In genomic region chr17:63998050-63998720, GRCh38 we compare ENCODE assay signal across 8 cellular contexts. TPM values are rescaled to one million over a fixed set of nuclear protein-coding genes. Genes with fewer than 3 reads are reported as not detected.
DNase-seq lines count a peak whose midpoint lies in the region; ATAC-seq and TF ChIP-seq lines count a peak whose summit lies in the region.

Gene PRR29, plus strand, starts transcription at chr17:63998351. Its CDS starts 14 bp downstream, at chr17:63998365.

- TF ChIP-seq CTCF in fibroblast of pulmonary artery (IDR thresholded peaks at IDR 0.05; ENCODE audit: low read length, missing control alignments) = no peak
- TF ChIP-seq CTCF in neural crest cell (conservative IDR thresholded peaks at IDR 0.05) = no peak

- peak within 1 kb of the TSS; percentile 85 for H3K4me3 Mint-ChIP-seq in activated T-helper 1 cell treated with anti-CD3 and anti-CD28 coated beads, Interleukin-12 subunit alpha, Interleukin-12 subunit beta, Interleukin-2, Interleukin-4 antibody, amounts not matched to agents 30 ng/mL and 10 ng/mL and 1 ng/mL, durations not matched to agents 14 hours and 24 hours and 36 hours
- peak within 1 kb of the TSS; percentile 85 for H3K4me3 Mint-ChIP-seq in neural crest cell

- no peaks in the 10 kb centered on the region for H3K9me3 Mint-ChIP-seq in activated T-helper 1 cell treated with anti-CD3 and anti-CD28 coated beads, Interleukin-12 subunit alpha, Interleukin-12 subunit beta, Interleukin-2, Interleukin-4 antibody, amounts not matched to agents 30 ng/mL and 10 ng/mL and 1 ng/mL, durations not matched to agents 14 hours and 24 hours and 36 hours
- no peaks in the 10 kb centered on the region for H3K9me3 Mint-ChIP-seq in neural crest cell

- intact Hi-C loops in activated T-helper 1 cell treated with anti-CD3 and anti-CD28 coated beads, Interleukin-12 subunit alpha, Interleukin-12 subunit beta, Interleukin-2, Interleukin-4 antibody, amounts not matched to agents 30 ng/mL and 10 ng/mL and 1 ng/mL, durations not matched to agents 14 hours and 24 hours and 36 hours (cut with micrococcal nuclease) = loop anchor here (1.0 to 5.0 kb wide), 3 partner anchors 13 to 51 kb away; partner anchors contain the start of gene ICAM2

- peak within 1 kb of the TSS; percentile 52 for H3K27ac Mint-ChIP-seq in activated T-helper 1 cell treated with anti-CD3 and anti-CD28 coated beads, Interleukin-12 subunit alpha, Interleukin-12 subunit beta, Interleukin-2, Interleukin-4 antibody, amounts not matched to agents 30 ng/mL and 10 ng/mL and 1 ng/mL, durations not matched to agents 14 hours and 24 hours and 36 hours
- no peak within 1 kb of the TSS for H3K27ac Mint-ChIP-seq in neural crest cell (ENCODE audit: unreplicated experiment)

- peaks cover 43% of the 10 kb centered on the region for H3K4me1 Mint-ChIP-seq in activated T-helper 1 cell treated with anti-CD3 and anti-CD28 coated beads, Interleukin-12 subunit alpha, Interleukin-12 subunit beta, Interleukin-2, Interleukin-4 antibody, amounts not matched to agents 30 ng/mL and 10 ng/mL and 1 ng/mL, durations not matched to agents 14 hours and 24 hours and 36 hours (ENCODE audit: low read depth)
- H3K4me1 Mint-ChIP-seq in neural crest cell = peaks cover 11% of the 10 kb centered on the region

- ATAC-seq in HG03521 (IDR thresholded peaks at IDR 0.05; ENCODE audit: unreplicated experiment) (peak; percentile 50), HG03159 (IDR thresholded peaks at IDR 0.05; ENCODE audit: unreplicated experiment) (no peak)

- DNase-seq in GM03348 (ENCODE audit: low spot score) (peak; percentile 93), OCI-M1 (lab: John Stamatoyannopoulos, UW) (peak; percentile 68), fibroblast of pulmonary artery (ENCODE audit: low read depth) (peak; percentile 58), neural crest cell (ENCODE audit: low read depth, low spot score) (peak; percentile 79), stromal cell of bone marrow (ENCODE audit: low read depth) (peak; percentile 17)
- DNase-seq in activated T-helper 1 cell treated with anti-CD3 and anti-CD28 coated beads, Interleukin-12 subunit alpha, Interleukin-12 subunit beta, Interleukin-2, Interleukin-4 antibody, amounts not matched to agents 30 ng/mL and 10 ng/mL and 1 ng/mL, durations not matched to agents 14 hours and 24 hours and 36 hours (ENCODE audit: low spot score) = peak; percentile 71

- peaks cover 5% of the 10 kb centered on the region for H3K36me3 Mint-ChIP-seq in activated T-helper 1 cell treated with anti-CD3 and anti-CD28 coated beads, Interleukin-12 subunit alpha, Interleukin-12 subunit beta, Interleukin-2, Interleukin-4 antibody, amounts not matched to agents 30 ng/mL and 10 ng/mL and 1 ng/mL, durations not matched to agents 14 hours and 24 hours and 36 hours (ENCODE audit: low read depth)
- no peaks in the 10 kb centered on the region for H3K36me3 Mint-ChIP-seq in neural crest cell (ENCODE audit: low read depth)

- H3K27me3 Mint-ChIP-seq in activated T-helper 1 cell treated with anti-CD3 and anti-CD28 coated beads, Interleukin-12 subunit alpha, Interleukin-12 subunit beta, Interleukin-2, Interleukin-4 antibody, amounts not matched to agents 30 ng/mL and 10 ng/mL and 1 ng/mL, durations not matched to agents 14 hours and 24 hours and 36 hours (ENCODE audit: insufficient read depth) = peaks cover 17% of the 10 kb centered on the region
- peaks cover 37% of the 10 kb centered on the region for H3K27me3 Mint-ChIP-seq in neural crest cell (ENCODE audit: low read depth)

- H3K4me3 ChIP-seq in fibroblast of pulmonary artery (replicated peaks; ENCODE audit: low read depth, low read length) = peak within 1 kb of the TSS; percentile 69

RNA-seq across cellular contexts. Expression of gene PRR29, which starts in this region (rescaled TPM):
- total RNA-seq in activated T-helper 1 cell treated with anti-CD3 and anti-CD28 coated beads, Interleukin-12 subunit alpha, Interleukin-12 subunit beta, Interleukin-2, Interleukin-4 antibody, amounts not matched to agents 30 ng/mL and 10 ng/mL and 1 ng/mL, durations not matched to agents 14 hours and 24 hours and 36 hours = 0.44 and 0.91 TPM in 2 replicates
- total RNA-seq in neural crest cell = 0.82 and 1.4 TPM in 2 replicates

Comparison
In these comparisons a context has a peak if more than half of its experiments do, and no peak if none do; other contexts are left out.
1. Peak in DNase-seq in activated T-helper 1 cell treated with anti-CD3 and anti-CD28 coated beads, Interleukin-12 subunit alpha, Interleukin-12 subunit beta, Interleukin-2, Interleukin-4 antibody, amounts not matched to agents 30 ng/mL and 10 ng/mL and 1 ng/mL, durations not matched to agents 14 hours and 24 hours and 36 hours; RNA of the gene not detected or under 1 TPM.
2. DNase-seq: peak in every context shown above with its lines; median percentile 93 in GM03348; 79 in neural crest cell; 71 in activated T-helper 1 cell treated with anti-CD3 and anti-CD28 coated beads, Interleukin-12 subunit alpha, Interleukin-12 subunit beta, Interleukin-2, Interleukin-4 antibody, amounts not matched to agents 30 ng/mL and 10 ng/mL and 1 ng/mL, durations not matched to agents 14 hours and 24 hours and 36 hours; 68 in OCI-M1; 58 in fibroblast of pulmonary artery; 17 in stromal cell of bone marrow.